26 cellular contexts compared by ENCODE assay signal in the genomic region with DNA sequence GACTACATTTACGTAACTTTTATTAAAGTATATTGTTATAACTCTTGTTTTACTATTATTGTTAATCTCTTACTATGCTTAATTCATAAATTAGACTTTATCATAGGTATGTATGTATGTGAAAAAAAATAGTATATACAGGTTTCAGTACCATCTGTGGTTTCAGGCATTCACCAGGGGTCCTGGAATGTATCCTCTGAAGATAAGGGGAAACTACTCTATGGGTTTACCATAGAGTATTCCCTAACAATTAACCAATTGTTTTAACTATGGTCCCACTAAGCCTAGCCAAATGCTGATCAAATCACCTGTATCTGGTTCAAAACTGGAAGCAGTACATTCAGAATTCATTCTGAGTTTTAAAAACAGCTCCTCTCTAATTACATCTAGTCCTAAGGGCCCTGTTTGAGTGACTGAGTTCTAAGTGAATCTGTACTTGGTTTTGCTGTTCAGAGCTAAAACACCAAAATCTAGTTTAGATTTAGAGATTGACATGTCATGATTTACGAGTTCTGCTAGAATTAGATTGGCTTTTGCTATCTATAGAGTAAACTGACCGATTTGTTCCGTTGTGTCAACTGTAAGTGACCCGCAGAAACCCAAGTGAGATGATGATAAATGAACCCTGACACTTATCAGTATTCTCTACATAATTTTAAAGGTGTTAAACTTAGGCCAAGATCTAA.
"Had no signal": no experiment of that assay in that cellular context is flagged by ENCODE, and none has a peak within 500 bp of the region (broad histone marks: within the 10 kb centered on the region; RNA-seq: fewer than 3 reads in every experiment).

No MANE protein-coding gene starts in this region.

- H3K4me2 ChIP-seq: neural progenitor cell had no signal

- DNase-seq: natural killer cell; occipital lobe; ovary; posterior cingulate gyrus; psoas muscle; right cardiac atrium; right lobe of liver; sigmoid colon; small intestine; stimulated activated CD4-positive, alpha-beta T cell treated with anti-CD3 and anti-CD28 coated beads, Interleukin-15, amount 100 ng/mL, for 24 hours; stimulated activated CD4-positive, alpha-beta T cell treated with anti-CD3 and anti-CD28 coated beads, Interleukin-4, amount 100 ng/mL, for 1 hour; stimulated activated CD4-positive, alpha-beta T cell treated with anti-CD3 and anti-CD28 coated beads, Interleukin-4, amount 100 ng/mL, for 4 hours; stimulated activated CD8-positive, alpha-beta memory T cell treated with anti-CD3 and anti-CD28 coated beads, Interleukin-4, amount 100 ng/mL, for 48 hours; stimulated activated naive CD4-positive, alpha-beta T cell; stimulated activated naive CD8-positive, alpha-beta T cell treated with anti-CD3 and anti-CD28 coated beads, Interleukin-15, amount 100 ng/mL, for 72 hours; stimulated activated naive CD8-positive, alpha-beta T cell treated with anti-CD3 and anti-CD28 coated beads, Interleukin-15, Interleukin-2, amounts not matched to agents 100 U/mL and 50 U/mL, for 24 hours; substantia nigra; testis; tibial artery; transverse colon; upper lobe of right lung; uterus had no signal

- H3K27me3 ChIP-seq: neural progenitor cell, ovary, right lobe of liver, sigmoid colon, suprapubic skin, testis, tibial artery, transverse colon, upper lobe of right lung, uterus had no signal

- H3K79me2 ChIP-seq: parathyroid adenoma had no signal

- H3K27ac ChIP-seq: neural progenitor cell, ovary, parathyroid adenoma, psoas muscle, right lobe of liver, sigmoid colon, suprapubic skin, testis, tibial artery, transverse colon, upper lobe of right lung, uterus had no signal

- ATAC-seq: natural killer cell; psoas muscle; right cardiac atrium; right lobe of liver; stimulated activated memory B cell treated with anti-CD40 and anti-IgM and Interleukin-4, amounts not matched to agents 10 μg/mL and 1 μg/mL and 100 μg/mL, for 72 hours; stimulated activated naive CD8-positive, alpha-beta T cell treated with anti-CD3 and anti-CD28 coated beads, Interleukin-15, amount 100 ng/mL, for 72 hours; stimulated activated naive CD8-positive, alpha-beta T cell treated with anti-CD3 and anti-CD28 coated beads, Interleukin-15, Interleukin-2, amounts not matched to agents 100 U/mL and 50 U/mL, for 24 hours; upper lobe of right lung had no signal

- H3K9ac ChIP-seq: neural progenitor cell, parathyroid adenoma had no signal

- H2AFZ ChIP-seq: neural progenitor cell, parathyroid adenoma had no signal

- H3K4me3 ChIP-seq: neural progenitor cell, ovary, psoas muscle, right lobe of liver, sigmoid colon, suprapubic skin, testis, tibial artery, transverse colon, upper lobe of right lung, uterus had no signal

- H3K4me1 ChIP-seq: neural progenitor cell, parathyroid adenoma, psoas muscle, right lobe of liver, suprapubic skin, testis, transverse colon, upper lobe of right lung, uterus had no signal

- H3K9me3 ChIP-seq: ovary, psoas muscle, right lobe of liver, sigmoid colon, suprapubic skin, testis, tibial artery, transverse colon, upper lobe of right lung, uterus had no signal

- H3K36me3 ChIP-seq: neural progenitor cell, ovary, uterus had no signal
